ENCODE assay signal across 1 cellular context in genomic region chr5:68239485-68239884, GRCh38.
TF ChIP-seq lines count a peak whose summit lies in the region.

No MANE protein-coding gene starts in this region.

TF ChIP-seq in HepG2, 621 proteins besides CTCF, POLR2A, EP300 and RAD21 (continued from another document and continues in another):
- TF ChIP-seq IKZF4 (CRISPR knock-in tag; IDR thresholded peaks at IDR 0.05; ENCODE audit: borderline replicate concordance, low read depth, not compliant biosample characterization) (no peak), E2F2 (CRISPR knock-in tag; IDR thresholded peaks at IDR 0.05; ENCODE audit: borderline replicate concordance) (no peak), ZNF674 (CRISPR knock-in tag; IDR thresholded peaks at IDR 0.05; ENCODE audit: low read depth) (no peak), RFXAP (CRISPR knock-in tag; IDR thresholded peaks at IDR 0.05; ENCODE audit: borderline replicate concordance) (peak; percentile 85; the same call in 1 of the 2 replicates), REPIN1 (CRISPR knock-in tag; IDR thresholded peaks at IDR 0.05; ENCODE audit: borderline replicate concordance, low read depth) (peak; percentile 89), ERF (CRISPR knock-in tag; IDR thresholded peaks at IDR 0.05) (peak; percentile 83), ATM (IDR thresholded peaks at IDR 0.05; ENCODE audit: borderline replicate concordance) (no peak), THAP7 (CRISPR knock-in tag; IDR thresholded peaks at IDR 0.05) (no peak), ZSCAN25 (CRISPR knock-in tag; IDR thresholded peaks at IDR 0.05) (no peak), ZBTB4 (CRISPR knock-in tag; IDR thresholded peaks at IDR 0.05; ENCODE audit: borderline replicate concordance) (no peak), ZNF576 (CRISPR knock-in tag; IDR thresholded peaks at IDR 0.05) (no peak), SMAD9 (CRISPR knock-in tag; IDR thresholded peaks at IDR 0.05) (no peak), CBX5 (CRISPR knock-in tag; IDR thresholded peaks at IDR 0.05; ENCODE audit: borderline replicate concordance) (peak; percentile 90; the same call in 1 of the 2 replicates), ZNF326 (CRISPR knock-in tag; IDR thresholded peaks at IDR 0.05; ENCODE audit: borderline replicate concordance) (no peak), FLYWCH1 (CRISPR knock-in tag; IDR thresholded peaks at IDR 0.05) (no peak), ZNF724P (CRISPR knock-in tag; IDR thresholded peaks at IDR 0.05; ENCODE audit: borderline replicate concordance) (no peak), HOXA3 (CRISPR knock-in tag; IDR thresholded peaks at IDR 0.05) (peak; percentile 93), RARA (CRISPR knock-in tag; IDR thresholded peaks at IDR 0.05) (peak; percentile 95), IRX3 (CRISPR knock-in tag; IDR thresholded peaks at IDR 0.05; ENCODE audit: borderline replicate concordance, low read depth) (no peak), CREM (IDR thresholded peaks at IDR 0.05) (peak; percentile 80), CREM (CRISPR knock-in tag; IDR thresholded peaks at IDR 0.05) (no peak), KDM6A (CRISPR knock-in tag; IDR thresholded peaks at IDR 0.05; ENCODE audit: low read depth) (peak; percentile 79), ZNF710 (CRISPR knock-in tag; IDR thresholded peaks at IDR 0.05; ENCODE audit: borderline replicate concordance) (peak; percentile 61; the same call in 1 of the 2 replicates), GPN1 (CRISPR knock-in tag; IDR thresholded peaks at IDR 0.05; ENCODE audit: borderline replicate concordance) (no peak), ZNF781 (CRISPR knock-in tag; IDR thresholded peaks at IDR 0.05; ENCODE audit: borderline replicate concordance, not compliant biosample characterization) (no peak), STAT5B (CRISPR knock-in tag; IDR thresholded peaks at IDR 0.05) (no peak), ZNF879 (CRISPR knock-in tag; IDR thresholded peaks at IDR 0.05) (no peak), PLRG1 (conservative IDR thresholded peaks at IDR 0.05) (no peak), YEATS2 (CRISPR knock-in tag; IDR thresholded peaks at IDR 0.05; ENCODE audit: borderline replicate concordance) (peak; percentile 44; the same call in 1 of the 2 replicates), ZNF251 (CRISPR knock-in tag; IDR thresholded peaks at IDR 0.05) (no peak), ZNF558 (CRISPR knock-in tag; IDR thresholded peaks at IDR 0.05; ENCODE audit: borderline replicate concordance) (no peak), DNMT3B (CRISPR knock-in tag; conservative IDR thresholded peaks at IDR 0.05) (0 out of 2 replicates have a peak, but pooled peaks have one; percentile 31), ZNF180 (CRISPR knock-in tag; IDR thresholded peaks at IDR 0.05; ENCODE audit: borderline replicate concordance, low read depth) (no peak), ZNF224 (CRISPR knock-in tag; IDR thresholded peaks at IDR 0.05) (0 out of 2 replicates have a peak, but pooled peaks have one; percentile 56), NR3C1 (CRISPR knock-in tag; IDR thresholded peaks at IDR 0.05) (no peak), ZSCAN21 (CRISPR knock-in tag; IDR thresholded peaks at IDR 0.05; ENCODE audit: borderline replicate concordance) (peak; percentile 36; the same call in 1 of the 2 replicates), CREB1 (IDR thresholded peaks at IDR 0.05) (peak; percentile 87), CREB1 (CRISPR knock-in tag; IDR thresholded peaks at IDR 0.05) (peak; percentile 89), DDIT3 (CRISPR knock-in tag; IDR thresholded peaks at IDR 0.05) (no peak), PPARG (CRISPR knock-in tag; conservative IDR thresholded peaks at IDR 0.05) (peak; percentile 92), ZNF264 (CRISPR knock-in tag; IDR thresholded peaks at IDR 0.05) (peak; percentile 74; the same call in 1 of the 2 replicates), HINFP (CRISPR knock-in tag; IDR thresholded peaks at IDR 0.05; ENCODE audit: low read depth) (no peak), SP1 (IDR thresholded peaks at IDR 0.05) (no peak), SP1 (CRISPR knock-in tag; IDR thresholded peaks at IDR 0.05) (no peak), ZFP36L2 (CRISPR knock-in tag; IDR thresholded peaks at IDR 0.05) (no peak), LBX2 (CRISPR knock-in tag; IDR thresholded peaks at IDR 0.05; ENCODE audit: borderline replicate concordance) (no peak), KMT2B (CRISPR knock-in tag; IDR thresholded peaks at IDR 0.05) (peak; percentile 73), ZNF790 (CRISPR knock-in tag; IDR thresholded peaks at IDR 0.05; ENCODE audit: borderline replicate concordance) (no peak), TOE1 (CRISPR knock-in tag; IDR thresholded peaks at IDR 0.05) (no peak), TMF1 (CRISPR knock-in tag; IDR thresholded peaks at IDR 0.05; ENCODE audit: low read depth) (no peak), ZNF281 (CRISPR knock-in tag; IDR thresholded peaks at IDR 0.05; ENCODE audit: borderline replicate concordance) (peak; percentile 56; the same call in 1 of the 2 replicates), MIER3 (CRISPR knock-in tag; IDR thresholded peaks at IDR 0.05; ENCODE audit: borderline replicate concordance) (peak; percentile 88; the same call in 1 of the 2 replicates), MXD3 (CRISPR knock-in tag; IDR thresholded peaks at IDR 0.05) (no peak), NFIC (IDR thresholded peaks at IDR 0.05; ENCODE audit: low read length) (peak; percentile 55; the same call in 1 of the 2 replicates)
